ENCODE assay signal across 1 cellular context in the genomic region with DNA sequence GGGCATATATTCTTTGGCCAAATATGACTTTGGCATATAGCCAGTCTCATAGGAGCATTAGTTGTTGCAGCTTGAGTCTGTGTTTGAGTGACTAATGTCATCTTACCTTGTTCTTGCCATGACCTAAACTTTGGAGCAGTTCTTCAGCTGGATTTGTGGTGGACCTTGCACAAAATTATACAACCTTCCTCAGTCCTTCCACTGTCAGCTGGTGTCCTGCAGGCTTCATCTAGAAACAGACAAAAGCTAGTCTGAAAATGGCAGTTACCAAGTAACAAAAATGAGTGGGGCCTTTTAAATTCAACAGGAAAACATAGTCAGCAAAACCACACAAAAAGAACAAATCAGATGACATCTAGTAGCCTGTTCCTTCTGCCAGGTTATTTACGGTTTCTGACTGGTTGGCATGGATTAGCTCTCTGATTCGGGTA.
TF ChIP-seq lines count a peak whose summit lies in the region.

No MANE protein-coding gene starts in this region.

TF ChIP-seq in K562, 482 proteins besides CTCF, POLR2A, EP300 and RAD21:
- TF ChIP-seq ZNF316 (IDR thresholded peaks at IDR 0.05) (peak; percentile 25; the same call in 1 of the 2 replicates), KAT7 (CRISPR knock-in tag; IDR thresholded peaks at IDR 0.05; ENCODE audit: borderline replicate concordance) (no peak)
